24 cellular contexts compared by ENCODE assay signal in genomic region chr4:7009591-7009990, GRCh38.
"Had no signal": no experiment of that assay in that cellular context is flagged by ENCODE, and none has a peak within 500 bp of the region (broad histone marks: within the 10 kb centered on the region; RNA-seq: fewer than 3 reads in every experiment).

No MANE protein-coding gene starts in this region.

- H3K27ac ChIP-seq: breast epithelium, esophagus squamous epithelium, hepatocyte, lower lobe of right lung, neural progenitor cell, thoracic aorta had no signal

- H3K27me3 ChIP-seq: breast epithelium, esophagus squamous epithelium, hepatocyte, neural progenitor cell had no signal

- ATAC-seq: activated naive CD8-positive, alpha-beta T cell treated with anti-CD3 and anti-CD28 coated beads, Interleukin-2, amount 50 U/mL, for 24 hours; lower lobe of right lung; natural killer cell; sciatic nerve had no signal

- H3K9ac ChIP-seq: neural progenitor cell had no signal

- DNase-seq: activated CD4-positive, alpha-beta memory T cell treated with anti-CD3 and anti-CD28 coated beads, Interleukin-2, amount 10 ng/mL, durations not matched to agents 7 days and 5 days; activated CD4-positive, alpha-beta T cell treated with anti-CD3 and anti-CD28 coated beads, Interleukin-2, amount 10 ng/mL, durations not matched to agents 7 days and 5 days; activated CD4-positive, CD25-positive, alpha-beta regulatory T cell treated with anti-CD3 and anti-CD28 coated beads, Interleukin-2, amount 50 U/mL, for 72 hours; activated CD8-positive, alpha-beta memory T cell treated with anti-CD3 and anti-CD28 coated beads, Interleukin-2, amount 50 U/mL, for 48 hours; activated naive CD8-positive, alpha-beta T cell treated with anti-CD3 and anti-CD28 coated beads, Interleukin-2, amount 50 U/mL, for 24 hours; activated T-cell treated with anti-CD3 and anti-CD28 coated beads, Interleukin-2, amount 50 U/mL, for 24 hours; amygdala; dermis blood vessel endothelial cell; effector CD4-positive, alpha-beta T cell; esophagus squamous epithelium; foreskin melanocyte; lower lobe of right lung; mesenchymal stem cell; natural killer cell; stimulated activated CD4-positive, alpha-beta T cell treated with anti-CD3 and anti-CD28 coated beads, Interleukin-1b, Interleukin-23, amount 100 ng/mL, for 48 hours; stimulated activated naive CD4-positive, alpha-beta T cell treated with Interleukin-2 at 50 U/mL for 16 hours; T-helper 2 cell; trophoblast cell had no signal

- H3K4me1 ChIP-seq: breast epithelium, lower lobe of right lung had no signal

- H3K36me3 ChIP-seq: neural progenitor cell had no signal

- H3K4me3 ChIP-seq: breast epithelium, esophagus squamous epithelium, hepatocyte, lower lobe of right lung, neural progenitor cell, smooth muscle cell, thoracic aorta had no signal

- H3K9me3 ChIP-seq: breast epithelium, esophagus squamous epithelium, lower lobe of right lung, thoracic aorta had no signal
